27 cellular contexts compared by ENCODE assay signal in the genomic region with DNA sequence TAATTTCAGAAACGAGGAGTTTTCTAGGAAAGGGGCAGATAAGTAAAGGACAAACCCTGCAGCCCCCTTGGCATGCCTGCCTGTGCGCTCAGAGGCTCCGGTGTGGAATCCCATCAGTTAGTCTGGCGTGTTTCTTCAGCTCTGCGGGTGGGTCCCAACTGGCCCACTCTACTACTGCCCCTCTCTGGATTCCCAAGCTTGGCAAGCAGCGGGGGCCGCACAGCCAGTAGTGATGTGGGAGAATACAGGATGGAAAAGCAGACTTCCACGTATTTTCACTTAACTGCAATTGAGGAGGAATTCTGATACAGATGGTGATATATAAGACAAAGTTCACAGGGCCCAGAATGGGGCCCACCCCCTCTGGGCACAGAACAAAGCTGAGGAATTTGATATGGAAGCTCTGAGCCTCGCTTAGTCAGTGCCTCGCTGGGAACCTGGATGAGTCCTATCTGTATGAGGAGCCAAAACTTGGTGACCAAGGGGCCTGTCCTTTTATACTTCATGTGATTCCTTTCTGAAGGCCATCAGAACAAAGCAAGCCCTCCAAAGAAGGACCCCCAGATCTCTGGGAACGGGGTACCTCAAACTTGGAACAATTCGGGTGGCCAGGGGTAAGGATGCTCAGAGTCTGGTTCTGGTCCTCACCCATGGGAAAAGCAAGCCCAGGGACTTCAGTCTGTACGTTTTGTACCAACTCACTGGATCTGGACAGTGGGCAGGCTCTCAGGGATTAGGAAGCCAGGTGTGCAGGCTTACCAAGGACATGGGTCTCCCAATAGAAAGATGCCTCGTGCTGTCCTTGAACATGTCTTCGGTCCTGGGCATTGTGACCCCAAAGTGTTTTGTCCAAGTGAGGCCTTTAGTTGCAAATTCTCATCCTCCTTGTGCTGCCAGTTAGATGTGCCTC. TPM values are rescaled to one million over a fixed set of nuclear protein-coding genes. Genes with fewer than 3 reads are reported as not detected.
A peak's percentile ranks its signal among the peaks of the same experiment; 100 is the strongest.
DNase-seq lines count a peak whose midpoint lies in the region; ATAC-seq, FAIRE-seq and TF ChIP-seq lines count a peak whose summit lies in the region.
"Had no signal": no experiment of that assay in that cellular context is flagged by ENCODE, and none has a peak within 500 bp of the region (broad histone marks: within the 10 kb centered on the region; RNA-seq: fewer than 3 reads in every experiment).

No MANE protein-coding gene starts in this region.

- H3K9me3 ChIP-seq in A549, result no peaks in the 10 kb centered on the region
- H3K9me3 ChIP-seq in naive thymus-derived CD4-positive, alpha-beta T cell (ENCODE audit: control insufficient read depth in 2 of 3, low read length in 3 of 3), result no peaks in the 10 kb centered on the region
- H3K9me3 ChIP-seq: adrenal gland, BE2C, Caco-2, colonic mucosa, prostate gland, upper lobe of left lung had no signal

- H3K27ac ChIP-seq in A549, result no peak overlapping the region
- no peak overlapping the region for H3K27ac ChIP-seq in naive thymus-derived CD4-positive, alpha-beta T cell (ENCODE audit: low read depth, low read length)
- H3K27ac ChIP-seq: adrenal gland, colonic mucosa, prostate gland, upper lobe of left lung had no signal

- TF ChIP-seq POLR2A in A549 (IDR thresholded peaks at IDR 0.05; ENCODE audit: low read length) (no peak), GM18505 (IDR thresholded peaks at IDR 0.05; ENCODE audit: borderline replicate concordance, extremely low read depth, insufficient read depth, insufficient read length) (peak; percentile 32)

- H3K4me3 ChIP-seq in A549 (no peak overlapping the region), astrocyte of the spinal cord (ENCODE audit: low read depth, low read length) (no peak overlapping the region)
- H3K4me3 ChIP-seq in naive thymus-derived CD4-positive, alpha-beta T cell (ENCODE audit: low read length), result no peak overlapping the region
- H3K4me3 ChIP-seq: adrenal gland, colonic mucosa, prostate gland, upper lobe of left lung had no signal

- no peak for DNase-seq in A549 (ENCODE audit: low read depth in 1 of 2, low spot score in 1 of 2)
- DNase-seq in astrocyte of the spinal cord (ENCODE audit: low read depth, low spot score), result peak; percentile 18
- no peak for DNase-seq in naive thymus-derived CD4-positive, alpha-beta T cell
- DNase-seq in NCI-H526 treated with DMSO at 0.1 percent for 48 hours (lab: John Stamatoyannopoulos, UW), result no peak
- no peak for DNase-seq in SK-N-DZ (ENCODE audit: low spot score)
- DNase-seq in NCI-H2081 treated with DMSO at 0.1 percent for 48 hours (lab: John Stamatoyannopoulos, UW), result no peak
- no peak for DNase-seq in stimulated activated CD4-positive, alpha-beta T cell treated with anti-CD3 and anti-CD28 coated beads, Interleukin-2, amount 100 ng/mL, for 24 hours
- DNase-seq: activated CD4-positive, alpha-beta memory T cell treated with anti-CD3 and anti-CD28 coated beads, Interleukin-2, amount 10 ng/mL, durations not matched to agents 7 days and 5 days; activated CD4-positive, CD25-positive, alpha-beta regulatory T cell treated with anti-CD3 and anti-CD28 coated beads, Interleukin-2, amount 50 U/mL, for 72 hours; activated gamma-delta T cell treated with Interleukin-2 at 50 U/mL for 16 hours; activated T-cell treated with anti-CD3 and anti-CD28 coated beads for 4 hours; BE2C; colonic mucosa; effector memory CD4-positive, alpha-beta T cell; NCI-H1092 treated with DMSO at 0.1 percent for 48 hours; NCI-H187 treated with DMSO at 0.1 percent for 48 hours; NCI-H345; Right ventricle myocardium superior; upper lobe of left lung had no signal

- H3K4me3 Mint-ChIP-seq in naive thymus-derived CD4-positive, alpha-beta T cell, result no peak overlapping the region
- H3K4me3 Mint-ChIP-seq: activated CD4-positive, alpha-beta memory T cell treated with anti-CD3 and anti-CD28 coated beads, Interleukin-2, amount 10 ng/mL, durations not matched to agents 7 days and 5 days; neural crest cell had no signal

- H3K36me3 ChIP-seq in naive thymus-derived CD4-positive, alpha-beta T cell (ENCODE audit: control insufficient read depth in 2 of 3, insufficient read depth in 3 of 3, low read length in 3 of 3), result peaks cover 0 to 33% (median 0%) of the 10 kb centered on the region in 3 experiments
- H3K36me3 ChIP-seq: BE2C, colonic mucosa, prostate gland had no signal

- intact Hi-C loops in naive thymus-derived CD4-positive, alpha-beta T cell (cut with micrococcal nuclease), result loop anchor here in 1 of 2 donors (2.0 kb wide), 1 partner anchor 259 kb away; no protein-coding TSS in a partner anchor

- H3K27me3 ChIP-seq in naive thymus-derived CD4-positive, alpha-beta T cell (ENCODE audit: control insufficient read depth in 2 of 2, insufficient read depth in 2 of 2, low read length in 2 of 2), result no peaks in the 10 kb centered on the region
- H3K27me3 ChIP-seq: adrenal gland, BE2C, colonic mucosa, upper lobe of left lung had no signal

- TF ChIP-seq RAD21 in A549 (conservative IDR thresholded peaks at IDR 0.05 in 1 of 2, IDR thresholded peaks at IDR 0.05 in 1 of 2), result no peak

- FAIRE-seq in A549 (lab: Jason Lieb, UNC), result no peak
- FAIRE-seq: bronchial epithelial cell, GM19239 had no signal

- peaks cover 0 to 4% (median 0%) of the 10 kb centered on the region in 5 donors for H3K36me3 Mint-ChIP-seq in naive thymus-derived CD4-positive, alpha-beta T cell

- TF ChIP-seq CTCF in A549 (IDR thresholded peaks at IDR 0.05), result no peak
- no peak for TF ChIP-seq CTCF in astrocyte of the spinal cord (IDR thresholded peaks at IDR 0.05; ENCODE audit: low read depth, low read length)

- no peaks in the 10 kb centered on the region for H3K27me3 Mint-ChIP-seq in naive thymus-derived CD4-positive, alpha-beta T cell
- H3K27me3 Mint-ChIP-seq: activated CD4-positive, alpha-beta memory T cell treated with anti-CD3 and anti-CD28 coated beads, Interleukin-2, amount 10 ng/mL, durations not matched to agents 7 days and 5 days had no signal

- peak overlapping the region in 5 of 9 donors; percentile 25 to 59 (median 42) for H3K27ac Mint-ChIP-seq in naive thymus-derived CD4-positive, alpha-beta T cell
- H3K27ac Mint-ChIP-seq: activated CD4-positive, alpha-beta memory T cell treated with anti-CD3 and anti-CD28 coated beads, Interleukin-2, amount 10 ng/mL, durations not matched to agents 7 days and 5 days had no signal

- CTCF ChIA-PET in A549 (lab: Yijun Ruan, JAX), result interaction anchor here (0.6 to 24.4 kb wide), 12 partner anchors 9 to 411 kb away, joined by 3 to 667 read pairs (median 4); a partner anchor contains a TSS
- CTCF ChIA-PET in naive thymus-derived CD4-positive, alpha-beta T cell (lab: Charles Lee), result interaction anchor here (0.8 to 16.0 kb wide), 3 partner anchors 50 to 258 kb away, joined by 3 to 205 read pairs (median 13); no protein-coding TSS in a partner anchor

- TF ChIP-seq EP300 in A549 (IDR thresholded peaks at IDR 0.05), result no peak

- no peak overlapping the region for H3K4me2 ChIP-seq in A549

- H3K4me1 ChIP-seq in A549, result no peaks in the 10 kb centered on the region
- no peaks in the 10 kb centered on the region for H3K4me1 ChIP-seq in naive thymus-derived CD4-positive, alpha-beta T cell (ENCODE audit: control insufficient read depth in 2 of 2, insufficient read depth in 2 of 2, low read length in 2 of 2)
- H3K4me1 ChIP-seq: adrenal gland, BE2C, Caco-2, colonic mucosa, prostate gland, upper lobe of left lung had no signal

- H3K9me3 Mint-ChIP-seq in naive thymus-derived CD4-positive, alpha-beta T cell, result peaks cover 0 to 1% (median 0%) of the 10 kb centered on the region in 11 donors
- H3K9me3 Mint-ChIP-seq: activated CD4-positive, alpha-beta memory T cell treated with anti-CD3 and anti-CD28 coated beads, Interleukin-2, amount 10 ng/mL, durations not matched to agents 7 days and 5 days; neural crest cell had no signal

- in situ Hi-C loops in astrocyte of the spinal cord (cut with HindIII; ENCODE audit: low sequenced_read_pairs), result no loop called here

- ATAC-seq in A549, result no peak
- ATAC-seq in GM18505 (IDR thresholded peaks at IDR 0.05; ENCODE audit: unreplicated experiment), result no peak
- ATAC-seq in naive thymus-derived CD4-positive, alpha-beta T cell, result no peak
- ATAC-seq: esophagus mucosa had no signal

- 89% methylated on average over 15 of the region's 15 CpGs for WGBS in A549 (ENCODE audit: missing lambda C conversion rate)

- POLR2A ChIA-PET in A549 (lab: Yijun Ruan, JAX), result no interaction called here
- POLR2A ChIA-PET in naive thymus-derived CD4-positive, alpha-beta T cell (lab: Charles Lee), result no interaction called here

- peaks cover 0 to 9% (median 0%) of the 10 kb centered on the region in 7 donors for H3K4me1 Mint-ChIP-seq in naive thymus-derived CD4-positive, alpha-beta T cell
- H3K4me1 Mint-ChIP-seq: activated CD4-positive, alpha-beta memory T cell treated with anti-CD3 and anti-CD28 coated beads, Interleukin-2, amount 10 ng/mL, durations not matched to agents 7 days and 5 days had no signal

TF ChIP-seq in A549, 52 proteins besides CTCF, POLR2A, EP300 and RAD21:
- TF ChIP-seq POLR2AphosphoS2 (conservative IDR thresholded peaks at IDR 0.05; ENCODE audit: low read length), result peak; percentile 72; the same call in 1 of the 2 replicates
- TF ChIP-seq BHLHE40 (IDR thresholded peaks at IDR 0.05; ENCODE audit: low read depth, low read length), result no peak
- TF ChIP-seq, protein P1, sequence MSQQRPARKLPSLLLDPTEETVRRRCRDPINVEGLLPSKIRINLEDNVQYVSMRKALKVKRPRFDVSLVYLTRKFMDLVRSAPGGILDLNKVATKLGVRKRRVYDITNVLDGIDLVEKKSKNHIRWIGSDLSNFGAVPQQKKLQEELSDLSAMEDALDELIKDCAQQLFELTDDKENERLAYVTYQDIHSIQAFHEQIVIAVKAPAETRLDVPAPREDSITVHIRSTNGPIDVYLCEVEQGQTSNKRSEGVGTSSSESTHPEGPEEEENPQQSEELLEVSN (IDR thresholded peaks at IDR 0.05; ENCODE audit: borderline replicate concordance, low read depth), result no peak

RNA-seq across cellular contexts. Expression of a gene that starts 26.0 kb away (rescaled TPM):
- polyA plus RNA-seq in A549 (2011; rRNA removed) (2.9 TPM in 2 replicates), A549 (2017; fragmentation: RNase III; extraction: RNeasy Plus Mini Kit Qiagen cat#74134 plus additional on column Dnase treatment) (5.1 to 6.3 TPM (median 5.2 TPM) in 3 replicates)
- polyA plus RNA-seq in A549 (2012; cell fraction: cytosol; rRNA removed), result 7.0 and 8.7 TPM in 2 replicates
- polyA plus RNA-seq in A549 (2012; cell fraction: nucleus; rRNA removed), result 35.5 and 39.3 TPM in 2 replicates
- 3.7 and 4.5 TPM in 2 replicates for polyA minus RNA-seq in A549 (2011; rRNA and poly(A)+ RNA removed)
- total RNA-seq in naive thymus-derived CD4-positive, alpha-beta T cell, result 100 to 1,000 TPM in 2 of 5 experiments, 10 to 100 TPM in 3; 11.9 to 275 (median 28.4) TPM
- polyA plus RNA-seq in naive thymus-derived CD4-positive, alpha-beta T cell, result 1 to 10 TPM; 2.0 to 6.4 TPM
- polyA plus RNA-seq in SK-N-DZ (2014; cell fraction: cytosol; rRNA removed), result 14.9 and 15.9 TPM in 2 replicates
- 39.1 and 40.6 TPM in 2 replicates for polyA plus RNA-seq in SK-N-DZ (2014; cell fraction: nucleus; rRNA removed)
